Comparison of ENCODE assay signal across 8 cellular contexts in the genomic region with DNA sequence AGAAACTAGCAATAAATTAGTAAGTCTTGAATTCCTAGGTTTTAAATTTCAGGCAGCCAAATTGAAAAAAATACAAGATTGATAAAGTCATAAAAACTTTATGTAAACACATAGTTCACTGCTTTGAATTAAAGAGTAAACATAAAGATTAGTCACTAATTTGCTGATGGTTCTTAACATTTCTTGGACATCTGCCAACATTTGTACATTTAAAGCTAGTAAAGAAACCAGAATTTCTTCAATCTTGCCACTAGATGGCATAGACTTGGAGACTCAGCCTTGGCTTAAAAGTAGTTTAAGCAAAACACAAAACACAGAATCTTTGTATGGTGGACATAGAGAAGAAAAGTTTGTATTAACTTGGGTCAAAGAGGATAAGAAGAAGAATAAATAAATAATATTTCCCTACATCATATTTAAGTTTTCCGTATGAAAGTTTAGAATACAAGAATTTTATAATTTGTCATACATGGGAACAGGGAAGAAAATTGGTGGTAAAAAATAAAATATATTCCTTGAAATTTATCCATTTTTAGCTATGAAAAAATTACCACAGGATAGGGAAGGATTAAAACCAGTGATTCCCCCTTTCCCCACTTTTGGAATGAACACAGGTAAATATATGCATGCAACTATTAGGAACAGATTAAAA. TPM values are rescaled to one million over a fixed set of nuclear protein-coding genes. Genes with fewer than 3 reads are reported as not detected.
A peak's percentile ranks its signal among the peaks of the same experiment; 100 is the strongest.
DNase-seq lines count a peak whose midpoint lies in the region; ATAC-seq and TF ChIP-seq lines count a peak whose summit lies in the region.

No MANE protein-coding gene starts in this region.

- no peak overlapping the region for H3K4me3 ChIP-seq in ovary

- H3K27ac ChIP-seq in ovary: no peak overlapping the region

- H3K4me1 ChIP-seq in ovary (ENCODE audit: insufficient read depth): no peaks in the 10 kb centered on the region

- DNase-seq in D341Med (ENCODE audit: low spot score) (peak; percentile 33), NCI-H1105 (lab: John Stamatoyannopoulos, UW) (peak; percentile 92), SIG-M5 (lab: John Stamatoyannopoulos, UW) (peak; percentile 30), ovary (no peak), posterior cingulate gyrus (no peak)

- peak; percentile 45 for ATAC-seq in GM21423 (IDR thresholded peaks at IDR 0.05; ENCODE audit: unreplicated experiment)
- ATAC-seq in esophagus mucosa: peak; percentile 71
- no peak for ATAC-seq in GM19455 (IDR thresholded peaks at IDR 0.05; ENCODE audit: unreplicated experiment)

- 2 to 3% (median 3%) methylated on average over 1 of the region's 1 CpG for WGBS in ovary, 3 donors

- intact Hi-C loops in ovary (cut with DNase I) (no loop called here), posterior cingulate gyrus (cut with DNase I) (loop anchor here (2.0 kb wide), 1 partner anchor 641 kb away; no protein-coding TSS in a partner anchor)

- H3K36me3 ChIP-seq in ovary: no peaks in the 10 kb centered on the region

- no peak for TF ChIP-seq EP300 in ovary (IDR thresholded peaks at IDR 0.05)

- no peak for TF ChIP-seq POLR2A in ovary (IDR thresholded peaks at IDR 0.05)

- TF ChIP-seq CTCF in ovary (IDR thresholded peaks at IDR 0.05): peak in 2 of 3 donors; percentile 24 to 48

- H3K27me3 ChIP-seq in ovary: no peaks in the 10 kb centered on the region

- no peaks in the 10 kb centered on the region for H3K9me3 ChIP-seq in ovary

RNA-seq across cellular contexts. Expression of a gene that starts 41.7 kb away (rescaled TPM):
- total RNA-seq in esophagus mucosa: 68.7 TPM
- 10 to 100 TPM; 19.7 to 34.1 (median 25.7) TPM for total RNA-seq in ovary
- polyA plus RNA-seq in ovary: 10 to 100 TPM in 1 of 2 donors, 1 to 10 TPM in 1; 8.6 to 10.7 TPM

Comparison
In these comparisons a context has a peak if more than half of its experiments do, and no peak if none do; other contexts are left out.
1. DNase-seq: peak in D341Med (single experiment), NCI-H1105 (single experiment) and SIG-M5 (single experiment); none in ovary (0 of 5) and posterior cingulate gyrus (0 of 10).